ENCODE assay signal across 8 cellular contexts in the genomic region with DNA sequence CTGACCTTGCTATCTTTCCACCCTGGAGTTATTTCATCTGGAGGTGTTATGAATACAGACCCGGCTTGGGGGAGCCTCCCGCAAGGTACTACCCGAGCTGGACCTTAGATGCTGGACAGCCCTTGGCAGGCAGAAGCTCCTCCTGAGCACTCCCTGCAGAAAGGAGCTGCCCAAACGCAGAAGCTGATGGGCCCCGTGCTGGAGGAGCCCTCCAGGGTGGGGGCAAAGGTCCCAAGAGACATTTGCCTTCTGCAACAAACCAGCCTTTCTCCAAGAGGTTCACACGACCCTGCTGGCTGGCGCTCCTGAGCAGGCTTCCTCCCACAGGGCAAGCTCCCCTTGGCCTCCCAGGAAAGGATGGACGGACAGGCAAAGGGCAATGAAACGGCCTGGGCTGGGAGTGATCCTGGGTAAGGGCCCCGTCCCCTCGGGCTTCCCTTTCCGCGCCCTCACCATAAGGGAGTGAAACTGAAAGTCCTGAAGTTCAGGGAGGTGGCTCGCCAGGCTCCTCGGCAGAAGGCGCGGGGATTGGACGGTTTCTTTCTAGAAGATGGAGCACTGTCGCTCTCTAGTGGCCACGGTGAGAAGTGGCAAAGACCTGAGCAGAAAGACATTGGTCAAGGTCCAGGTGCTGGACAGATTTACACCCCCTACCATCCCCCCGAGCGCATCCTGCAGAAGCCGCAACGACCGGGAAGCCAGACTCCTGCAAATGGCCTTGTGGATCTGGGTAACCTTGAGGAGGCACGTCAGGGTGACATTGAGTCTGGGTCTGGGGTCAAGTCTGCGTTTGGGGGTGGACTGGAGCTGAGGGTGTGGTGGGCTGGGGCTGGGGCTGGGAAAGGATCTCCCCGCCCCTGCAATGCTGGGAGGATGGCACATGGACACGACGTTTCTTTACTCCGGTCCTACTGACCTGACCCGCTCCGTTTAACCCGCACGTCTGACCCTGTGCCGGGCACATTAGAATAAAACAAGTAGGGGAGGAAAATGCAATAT. TPM values are rescaled to one million over a fixed set of nuclear protein-coding genes. Genes with fewer than 3 reads are reported as not detected.
DNase-seq lines count a peak whose midpoint lies in the region; ATAC-seq and TF ChIP-seq lines count a peak whose summit lies in the region.

No MANE protein-coding gene starts in this region.

- no peaks in the 10 kb centered on the region for H3K27me3 ChIP-seq in WERI-Rb-1 (ENCODE audit: insufficient read depth, low read depth, severe bottlenecking)
- H3K27me3 ChIP-seq in mammary epithelial cell (ENCODE audit: insufficient read depth, low read length), result peaks cover 2% of the 10 kb centered on the region

- intact Hi-C loops in mammary epithelial cell (cut with micrococcal nuclease), result loop anchor here (1.0 to 2.0 kb wide), 5 partner anchors 31 to 405 kb away; no protein-coding TSS in a partner anchor

- dilution Hi-C loops in mammary epithelial cell (cut with HindIII; ENCODE audit: low sequenced_read_pairs), result loop anchor here (5.0 kb wide), 2 partner anchors 55 to 215 kb away; a partner anchor contains a TSS

- H4K20me1 ChIP-seq in mammary epithelial cell (ENCODE audit: insufficient read depth, low read length), result no peaks in the 10 kb centered on the region

- no peak overlapping the region; the same call in 1 of the 2 replicates for H3K27ac ChIP-seq in WERI-Rb-1
- no peak overlapping the region for H3K27ac ChIP-seq in mammary epithelial cell (ENCODE audit: insufficient read depth, low read depth, low read length)

- no peaks in the 10 kb centered on the region for H3K36me3 ChIP-seq in WERI-Rb-1
- no peaks in the 10 kb centered on the region for H3K36me3 ChIP-seq in mammary epithelial cell (ENCODE audit: insufficient read depth, low read length)

- ATAC-seq in HG03064 (IDR thresholded peaks at IDR 0.05; ENCODE audit: low read depth, unreplicated experiment), result peak; percentile 71

- H2AFZ ChIP-seq in mammary epithelial cell (ENCODE audit: low read depth, low read length), result peak overlapping the region; percentile 97

- H3K9me3 ChIP-seq in WERI-Rb-1 (ENCODE audit: severe bottlenecking), result no peaks in the 10 kb centered on the region
- H3K9me3 ChIP-seq in mammary epithelial cell (replicated peaks; ENCODE audit: insufficient read depth, low read length), result no peaks in the 10 kb centered on the region

- H3K4me1 ChIP-seq in mammary epithelial cell (ENCODE audit: insufficient read depth, low read length), result peaks cover 5% of the 10 kb centered on the region

- DNase-seq in NCI-H2081 (lab: John Stamatoyannopoulos, UW), result peak; percentile 76 to 83
- no peak for DNase-seq in NCI-H2081 treated with DMSO at 0.1 percent for 48 hours (lab: John Stamatoyannopoulos, UW)
- peak; percentile 66 for DNase-seq in NCI-H2171 treated with DMSO at 0.1 percent for 48 hours (lab: John Stamatoyannopoulos, UW)
- peak; percentile 86 for DNase-seq in WERI-Rb-1
- DNase-seq in mammary epithelial cell, result peak; percentile 70
- peak; percentile 91 for DNase-seq in inferior parietal cortex (ENCODE audit: extremely low spot score)
- DNase-seq in smooth muscle cell of the brain vasculature (ENCODE audit: low read depth, low spot score), result peak; percentile 71

- peak overlapping the region; percentile 76 for H3K4me2 ChIP-seq in mammary epithelial cell (ENCODE audit: insufficient read depth, low read depth, low read length)

- in situ Hi-C loops in mammary epithelial cell (cut with MboI; ENCODE audit: low sequenced_read_pairs in 2 of 2), result no loop called here

- H3K4me3 ChIP-seq in WERI-Rb-1 (ENCODE audit: low read depth, low read length) (peak overlapping the region; percentile 42), mammary epithelial cell (replicated peaks in 1 of 3; ENCODE audit: insufficient read depth in 1 of 3, low read depth in 2 of 3, low read length in 3 of 3) (peak overlapping the region; percentile 42 to 65 (median 62))

- no TSS peak for BruUV-seq in mammary epithelial cell (replicated peaks; lab: Mats Ljungman, UMichigan)

- WGBS in mammary epithelial cell (ENCODE audit: low coverage, missing lambda C conversion rate), result 31% methylated on average over 18 of the region's 36 CpGs

- H3K79me2 ChIP-seq in mammary epithelial cell (ENCODE audit: insufficient read depth, low read length), result no peaks in the 10 kb centered on the region

- peak overlapping the region; percentile 43 for H3K9ac ChIP-seq in mammary epithelial cell (ENCODE audit: insufficient read depth, low read length)

- TF ChIP-seq CTCF in WERI-Rb-1 (IDR thresholded peaks at IDR 0.05; ENCODE audit: low read depth, low read length) (peak; percentile 87), mammary epithelial cell (conservative IDR thresholded peaks at IDR 0.05 in 1 of 2, IDR thresholded peaks at IDR 0.05 in 1 of 2; ENCODE audit: extremely low read depth in 1 of 2, insufficient read depth in 1 of 2, low read depth in 1 of 2, low read length in 2 of 2) (peak; percentile 80 to 88)

- CTCF ChIA-PET in mammary epithelial cell (lab: Charles Lee; ENCODE audit: low non-redundant PET), result interaction anchor here (1.4 kb wide), 1 partner anchor 218 kb away, joined by 11 read pairs; no protein-coding TSS in a partner anchor

RNA-seq across cellular contexts. Expression of a gene that starts 56.4 kb away (rescaled TPM):
- total RNA-seq in mammary epithelial cell, result 1 to 10 TPM in 1 of 2 donors, under 1 TPM in 1; 0.50 to 2.9 TPM
- 1.5 TPM for polyA plus RNA-seq in mammary epithelial cell
- polyA minus RNA-seq in mammary epithelial cell, result 0.36 TPM
